ENCODE assay signal across 8 cellular contexts in the genomic region with DNA sequence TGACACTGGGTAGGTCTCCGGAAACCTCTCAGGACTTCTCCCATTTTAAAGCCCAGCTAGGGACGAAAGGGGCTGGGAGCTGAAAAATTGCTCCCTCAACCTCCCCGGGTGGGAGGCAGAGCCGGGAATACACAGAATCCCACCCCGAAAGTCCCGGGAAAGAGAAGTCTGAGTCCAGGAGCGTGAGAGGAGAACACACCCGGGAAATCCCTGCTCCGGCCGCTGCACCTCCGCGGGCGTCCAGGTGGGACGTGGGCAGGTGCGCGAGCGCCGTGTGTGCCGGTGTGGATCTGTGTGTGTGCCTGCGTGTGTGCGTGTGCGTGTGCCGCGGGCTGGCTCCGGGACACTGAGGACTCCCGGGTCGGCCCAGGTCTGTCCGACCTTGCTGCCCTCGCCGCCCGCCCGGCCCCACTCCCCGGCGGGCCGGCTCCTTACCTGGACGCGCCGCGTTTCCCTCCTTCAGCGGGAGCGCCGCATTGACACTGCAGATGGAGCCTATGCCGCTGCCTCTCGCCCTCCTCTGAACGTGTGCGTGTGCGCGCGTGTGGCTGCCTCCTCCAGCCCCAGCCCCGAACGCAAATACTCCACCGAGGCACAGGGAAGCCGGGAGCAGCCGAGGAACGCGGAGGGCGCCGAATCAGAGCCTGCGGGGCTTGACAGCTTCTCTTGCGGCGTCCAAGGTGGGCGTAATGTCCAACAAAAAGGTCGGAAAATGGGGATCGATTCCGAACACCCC. TPM values are rescaled to one million over a fixed set of nuclear protein-coding genes. Genes with fewer than 3 reads are reported as not detected.
DNase-seq lines count a peak whose midpoint lies in the region; ATAC-seq and TF ChIP-seq lines count a peak whose summit lies in the region.

A gene with protein sequence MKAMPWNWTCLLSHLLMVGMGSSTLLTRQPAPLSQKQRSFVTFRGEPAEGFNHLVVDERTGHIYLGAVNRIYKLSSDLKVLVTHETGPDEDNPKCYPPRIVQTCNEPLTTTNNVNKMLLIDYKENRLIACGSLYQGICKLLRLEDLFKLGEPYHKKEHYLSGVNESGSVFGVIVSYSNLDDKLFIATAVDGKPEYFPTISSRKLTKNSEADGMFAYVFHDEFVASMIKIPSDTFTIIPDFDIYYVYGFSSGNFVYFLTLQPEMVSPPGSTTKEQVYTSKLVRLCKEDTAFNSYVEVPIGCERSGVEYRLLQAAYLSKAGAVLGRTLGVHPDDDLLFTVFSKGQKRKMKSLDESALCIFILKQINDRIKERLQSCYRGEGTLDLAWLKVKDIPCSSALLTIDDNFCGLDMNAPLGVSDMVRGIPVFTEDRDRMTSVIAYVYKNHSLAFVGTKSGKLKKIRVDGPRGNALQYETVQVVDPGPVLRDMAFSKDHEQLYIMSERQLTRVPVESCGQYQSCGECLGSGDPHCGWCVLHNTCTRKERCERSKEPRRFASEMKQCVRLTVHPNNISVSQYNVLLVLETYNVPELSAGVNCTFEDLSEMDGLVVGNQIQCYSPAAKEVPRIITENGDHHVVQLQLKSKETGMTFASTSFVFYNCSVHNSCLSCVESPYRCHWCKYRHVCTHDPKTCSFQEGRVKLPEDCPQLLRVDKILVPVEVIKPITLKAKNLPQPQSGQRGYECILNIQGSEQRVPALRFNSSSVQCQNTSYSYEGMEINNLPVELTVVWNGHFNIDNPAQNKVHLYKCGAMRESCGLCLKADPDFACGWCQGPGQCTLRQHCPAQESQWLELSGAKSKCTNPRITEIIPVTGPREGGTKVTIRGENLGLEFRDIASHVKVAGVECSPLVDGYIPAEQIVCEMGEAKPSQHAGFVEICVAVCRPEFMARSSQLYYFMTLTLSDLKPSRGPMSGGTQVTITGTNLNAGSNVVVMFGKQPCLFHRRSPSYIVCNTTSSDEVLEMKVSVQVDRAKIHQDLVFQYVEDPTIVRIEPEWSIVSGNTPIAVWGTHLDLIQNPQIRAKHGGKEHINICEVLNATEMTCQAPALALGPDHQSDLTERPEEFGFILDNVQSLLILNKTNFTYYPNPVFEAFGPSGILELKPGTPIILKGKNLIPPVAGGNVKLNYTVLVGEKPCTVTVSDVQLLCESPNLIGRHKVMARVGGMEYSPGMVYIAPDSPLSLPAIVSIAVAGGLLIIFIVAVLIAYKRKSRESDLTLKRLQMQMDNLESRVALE (N-terminal part only) (minus strand): TSS at position 484 of the 736 bp plus-strand sequence. CDS start 67,777 bp downstream, outside the sequence.

- peaks cover 20% of the 10 kb centered on the region for H3K4me1 Mint-ChIP-seq in T-helper 2 cell treated with Interferon-gamma antibody and Interleukin-4, amounts not matched to agents 5 μg/mL and 100 μg/mL, for 36 hours (ENCODE audit: low read depth)

- H3K9me3 ChIP-seq in parathyroid adenoma (ENCODE audit: control insufficient read depth, low read length) = no peaks in the 10 kb centered on the region

- H3K4me3 Mint-ChIP-seq in T-helper 2 cell treated with Interferon-gamma antibody and Interleukin-4, amounts not matched to agents 5 μg/mL and 100 μg/mL, for 36 hours = peak within 1 kb of the TSS; percentile 78

- TF ChIP-seq POLR2A in erythroblast (IDR thresholded peaks at IDR 0.05; ENCODE audit: low read length) = no peak

- H3K4me1 ChIP-seq in parathyroid adenoma = peaks cover 2% of the 10 kb centered on the region

- H3K9ac ChIP-seq in parathyroid adenoma = no peak within 1 kb of the TSS

- intact Hi-C loops in head of caudate nucleus (cut with DNase I) = loop anchor here (10.0 kb wide), 1 partner anchor 881 kb away; no protein-coding TSS in a partner anchor

- peak within 1 kb of the TSS; percentile 35 for H3K4me3 ChIP-seq in parathyroid adenoma (ENCODE audit: low read depth, low read length)

- peaks cover 85% of the 10 kb centered on the region for H3K27me3 Mint-ChIP-seq in T-helper 2 cell treated with Interferon-gamma antibody and Interleukin-4, amounts not matched to agents 5 μg/mL and 100 μg/mL, for 36 hours (ENCODE audit: low read depth)

- peak within 1 kb of the TSS; percentile 73 for H3K4me2 ChIP-seq in parathyroid adenoma (ENCODE audit: low read length)

- no peak for TF ChIP-seq CTCF in parathyroid adenoma (IDR thresholded peaks at IDR 0.05)

- H3K27ac Mint-ChIP-seq in T-helper 2 cell treated with Interferon-gamma antibody and Interleukin-4, amounts not matched to agents 5 μg/mL and 100 μg/mL, for 36 hours = no peak within 1 kb of the TSS

- no peak for ATAC-seq in HG03097 (IDR thresholded peaks at IDR 0.05; ENCODE audit: low FRiP score, unreplicated experiment)

- H3K27ac ChIP-seq in parathyroid adenoma = no peak within 1 kb of the TSS

- DNase-seq in HT1080 (ENCODE audit: low read depth) (no peak), head of caudate nucleus (peak in 41 of 42 donors; percentile 17 to 76 (median 55)), GF-D8 (lab: John Stamatoyannopoulos, UW) (no peak), erythroblast (lab: John Stamatoyannopoulos, UW) (no peak), RKO (ENCODE audit: low spot score) (no peak)
- DNase-seq in T-helper 2 cell treated with Interferon-gamma antibody and Interleukin-4, amounts not matched to agents 5 μg/mL and 100 μg/mL, for 36 hours (ENCODE audit: low spot score) = no peak

- H3K36me3 ChIP-seq in parathyroid adenoma (ENCODE audit: control insufficient read depth, insufficient read depth, low read length) = no peaks in the 10 kb centered on the region

- no peaks in the 10 kb centered on the region for H3K9me3 Mint-ChIP-seq in T-helper 2 cell treated with Interferon-gamma antibody and Interleukin-4, amounts not matched to agents 5 μg/mL and 100 μg/mL, for 36 hours

- no peaks in the 10 kb centered on the region for H3K79me2 ChIP-seq in parathyroid adenoma

- no peaks in the 10 kb centered on the region for H3K27me3 ChIP-seq in parathyroid adenoma (ENCODE audit: control insufficient read depth, insufficient read depth, low read length)

- H3K36me3 Mint-ChIP-seq in T-helper 2 cell treated with Interferon-gamma antibody and Interleukin-4, amounts not matched to agents 5 μg/mL and 100 μg/mL, for 36 hours (ENCODE audit: low read depth) = peaks cover 2% of the 10 kb centered on the region

- H2AFZ ChIP-seq in parathyroid adenoma = peak within 1 kb of the TSS; percentile 80

RNA-seq across cellular contexts. Expression of the gene that starts here (rescaled TPM):
- 22.2 and 29.2 TPM in 2 replicates for total RNA-seq in HT1080 (2014; rRNA removed; shearing (Covaris generic))
- 9.5 and 12.5 TPM in 2 replicates for polyA plus RNA-seq in HT1080 (2015; cell fraction: cytosol; rRNA removed)
- 17.7 and 20.7 TPM in 2 replicates for polyA plus RNA-seq in HT1080 (2015; cell fraction: nucleus; rRNA removed)

Comparison
In these comparisons a context has a peak if more than half of its experiments do, and no peak if none do; other contexts are left out.
1. DNase-seq: peak in head of caudate nucleus (41 of 42); none in HT1080 (single experiment), T-helper 2 cell treated with Interferon-gamma antibody and Interleukin-4, amounts not matched to agents 5 μg/mL and 100 μg/mL, for 36 hours (single experiment), GF-D8 (single experiment), erythroblast (0 of 2) and RKO (single experiment).